22 cellular contexts compared by ENCODE assay signal in the genomic region with DNA sequence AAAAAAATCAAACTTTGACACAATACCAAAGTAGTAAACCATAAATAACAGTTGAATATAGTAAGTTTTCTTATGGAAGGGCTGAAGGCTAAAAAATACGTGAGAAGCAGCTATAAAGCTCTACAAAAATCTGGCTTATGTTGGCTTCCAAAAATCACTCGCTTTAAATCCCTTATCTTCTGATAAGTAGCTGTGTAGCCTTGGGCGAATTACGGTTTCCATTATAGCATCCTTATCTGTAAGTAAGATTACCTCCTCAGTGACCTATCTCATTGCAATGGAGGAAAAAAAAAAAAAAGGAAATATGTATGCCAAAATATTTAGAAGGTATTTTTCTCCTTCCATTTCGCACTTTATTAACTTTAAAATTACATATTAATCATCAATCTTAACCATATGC.
DNase-seq lines count a peak whose midpoint lies in the region; ATAC-seq and TF ChIP-seq lines count a peak whose summit lies in the region.
"Had no signal": no experiment of that assay in that cellular context is flagged by ENCODE, and none has a peak within 500 bp of the region (broad histone marks: within the 10 kb centered on the region; RNA-seq: fewer than 3 reads in every experiment).

No MANE protein-coding gene starts in this region.

- no peaks in the 10 kb centered on the region for H3K79me2 ChIP-seq in osteoblast (ENCODE audit: insufficient read depth, low read length)

- H3K4me1 ChIP-seq in osteoblast (ENCODE audit: insufficient read depth, low read length) (no peaks in the 10 kb centered on the region), heart left ventricle (no peaks in the 10 kb centered on the region)
- H3K4me1 ChIP-seq: BE2C, BLaER1 had no signal

- TF ChIP-seq CTCF in osteoblast (IDR thresholded peaks at IDR 0.05; ENCODE audit: extremely low read depth, low read depth, low read length) (no peak), heart left ventricle (IDR thresholded peaks at IDR 0.05) (no peak)

- no peak for ATAC-seq in heart left ventricle
- ATAC-seq: GM12878 had no signal

- intact Hi-C loops in heart left ventricle (cut with DNase I): no loop called here

- H3K27ac ChIP-seq in osteoblast (ENCODE audit: low read depth, low read length): no peak overlapping the region
- no peak overlapping the region for H3K27ac ChIP-seq in heart left ventricle
- H3K27ac ChIP-seq: BLaER1 had no signal

- no peaks in the 10 kb centered on the region for H3K36me3 ChIP-seq in osteoblast (ENCODE audit: insufficient read depth, low read length)
- H3K36me3 ChIP-seq in heart left ventricle: no peaks in the 10 kb centered on the region
- H3K36me3 ChIP-seq: BE2C, BLaER1 had no signal

- DNase-seq in amniotic epithelial cell (ENCODE audit: low read depth): peak; percentile 1
- DNase-seq in osteoblast (ENCODE audit: insufficient read length, low spot score, missing footprints): peak; percentile 42
- no peak for DNase-seq in SKM-1 treated with dmso at 0.1 percent for 144 hours (lab: John Stamatoyannopoulos, UW; ENCODE audit: unreplicated experiment)
- no peak for DNase-seq in stimulated activated CD4-positive, alpha-beta T cell treated with anti-CD3 and anti-CD28 coated beads, Interleukin-4, amount 100 ng/mL, for 4 hours
- DNase-seq in heart left ventricle: no peak
- DNase-seq: 8988T; ACHN; BE2C; C1 segment of cervical spinal cord; CD4-positive, alpha-beta memory T cell; CD4-positive, CD25-positive, alpha-beta regulatory T cell; CD8-positive, alpha-beta memory T cell; COR-L47; DMS 273 treated with DMSO at 0.1 percent for 48 hours; DMS153; DMS53; DMS79; DND-41; EL; GDM1 had no signal

- H3K27me3 ChIP-seq in osteoblast (ENCODE audit: insufficient read depth, low read length) (no peaks in the 10 kb centered on the region), heart left ventricle (no peaks in the 10 kb centered on the region)
- H3K27me3 ChIP-seq: BE2C, BLaER1 had no signal

- H2AFZ ChIP-seq in osteoblast (ENCODE audit: low read length): no peak overlapping the region

- no peak for TF ChIP-seq POLR2A in heart left ventricle (IDR thresholded peaks at IDR 0.05)

- 41 to 49% (median 42%) methylated on average over 5 of the region's 5 CpGs for WGBS in heart left ventricle, 4 donors

- H3K4me3 ChIP-seq in osteoblast (ENCODE audit: insufficient read depth, low read length) (no peak overlapping the region), heart left ventricle (no peak overlapping the region)
- H3K4me3 ChIP-seq: BLaER1, GM12878 had no signal

- H4K20me1 ChIP-seq in osteoblast (ENCODE audit: insufficient read depth, low read length): no peaks in the 10 kb centered on the region
- H4K20me1 ChIP-seq: BLaER1 had no signal

- no peaks in the 10 kb centered on the region for H3K9me3 ChIP-seq in osteoblast (ENCODE audit: low read depth, low read length)
- H3K9me3 ChIP-seq in heart left ventricle: no peaks in the 10 kb centered on the region
- H3K9me3 ChIP-seq: BE2C, BLaER1 had no signal

- H3K4me2 ChIP-seq in osteoblast (ENCODE audit: insufficient read depth, low read length): no peak overlapping the region
- H3K4me2 ChIP-seq: BLaER1 had no signal

Comparison
In these comparisons a context has a peak if more than half of its experiments do, and no peak if none do; other contexts are left out.
1. DNase-seq: peak in amniotic epithelial cell (single experiment) and osteoblast (single experiment); none in SKM-1 treated with dmso at 0.1 percent for 144 hours (single experiment), stimulated activated CD4-positive, alpha-beta T cell treated with anti-CD3 and anti-CD28 coated beads, Interleukin-4, amount 100 ng/mL, for 4 hours (0 of 2) and heart left ventricle (0 of 5).